In the genomic region with DNA sequence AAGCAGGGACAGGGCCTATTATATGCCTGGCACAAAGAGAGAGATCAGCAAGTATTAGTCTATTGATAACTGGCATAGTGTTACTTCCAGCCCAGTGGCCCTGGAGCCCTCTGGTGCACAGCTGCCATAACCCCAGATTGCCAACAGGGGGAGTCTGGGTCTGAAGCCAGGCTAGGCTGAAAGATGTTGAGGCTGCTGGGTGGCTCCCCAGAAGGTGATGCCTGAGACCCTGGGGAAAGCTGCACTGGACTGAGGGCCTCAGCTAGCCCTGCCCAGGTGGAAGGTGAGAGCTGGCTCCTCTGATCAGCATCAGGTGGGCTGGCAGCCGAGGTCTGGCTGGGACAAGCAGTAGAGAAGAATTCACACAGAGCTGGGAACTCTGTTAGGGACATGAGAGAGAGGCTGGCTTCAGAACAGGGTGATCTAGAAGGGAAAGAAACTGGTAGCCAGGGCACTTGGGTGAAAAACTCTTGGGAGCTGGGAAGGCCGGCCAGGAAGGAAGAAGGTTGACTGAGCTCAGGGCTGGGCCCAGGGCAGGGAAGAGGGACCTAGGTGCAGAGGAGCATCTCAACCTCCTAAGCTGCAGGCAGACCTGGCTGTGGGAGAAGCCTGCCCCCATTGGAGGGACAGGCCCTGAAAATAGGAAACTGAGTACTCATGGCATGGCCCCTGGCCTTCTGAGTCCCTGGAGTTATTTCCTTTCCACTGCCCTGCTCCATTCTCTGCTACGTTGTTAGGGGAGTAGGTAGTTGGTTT, we compare ENCODE assay signal across 10 cellular contexts. TPM values are rescaled to one million over a fixed set of nuclear protein-coding genes. Genes with fewer than 3 reads are reported as not detected.
DNase-seq lines count a peak whose midpoint lies in the region; ATAC-seq, FAIRE-seq and TF ChIP-seq lines count a peak whose summit lies in the region.
"Had no signal": no experiment of that assay in that cellular context is flagged by ENCODE, and none has a peak within 500 bp of the region (broad histone marks: within the 10 kb centered on the region; RNA-seq: fewer than 3 reads in every experiment).

No MANE protein-coding gene starts in this region.

- POLR2A ChIA-PET in CD4-positive, alpha-beta T cell (lab: Charles Lee), result interaction anchor here (1.1 kb wide), 2 partner anchors 68 to 69 kb away, joined by 3 read pairs; no protein-coding TSS in a partner anchor
- POLR2A ChIA-PET in SK-N-SH (lab: Yijun Ruan, JAX), result no interaction called here

- no peaks in the 10 kb centered on the region for H3K9me2 ChIP-seq in SK-N-SH

- peaks cover 19% of the 10 kb centered on the region for H3K27me3 Mint-ChIP-seq in CD4-positive, alpha-beta T cell

- FAIRE-seq in keratinocyte (lab: Jason Lieb, UNC), result peak; percentile 79

- no peaks in the 10 kb centered on the region for H3K9me3 ChIP-seq in CD4-positive, alpha-beta T cell (ENCODE audit: control insufficient read depth, low read length)
- H3K9me3 ChIP-seq in SK-N-SH (no peaks in the 10 kb centered on the region), keratinocyte (ENCODE audit: control insufficient read depth, low read depth, low read length) (no peaks in the 10 kb centered on the region)

- CTCF ChIA-PET in CD4-positive, alpha-beta T cell (lab: Charles Lee), result interaction anchor here (0.6 to 2.2 kb wide), 6 partner anchors 10 to 613 kb away, joined by 3 to 10 read pairs (median 4); no protein-coding TSS in a partner anchor
- CTCF ChIA-PET in SK-N-SH (lab: Yijun Ruan, JAX), result interaction anchor here (0.6 to 1.5 kb wide), 11 partner anchors 9 to 99 kb away, joined by 3 to 6 read pairs (median 3); no protein-coding TSS in a partner anchor

- H3K27ac Mint-ChIP-seq in CD4-positive, alpha-beta T cell, result no peak overlapping the region

- no peaks in the 10 kb centered on the region for H3F3A ChIP-seq in SK-N-SH (replicated peaks; ENCODE audit: insufficient read depth)

- H3K4me2 ChIP-seq in SK-N-SH, result no peak overlapping the region
- no peak overlapping the region for H3K4me2 ChIP-seq in keratinocyte (ENCODE audit: control insufficient read depth, extremely low read depth, insufficient read depth, low read depth, low read length)

- TF ChIP-seq EP300 in SK-N-SH (IDR thresholded peaks at IDR 0.05; ENCODE audit: borderline replicate concordance in 1 of 2, low read depth in 1 of 2, low read length in 1 of 2), result no peak

- dilution Hi-C loops in keratinocyte (cut with MboI; ENCODE audit: extremely low pct_ligation_motif_present, low sequenced_read_pairs), result no loop called here

- H3K9me3 Mint-ChIP-seq in CD4-positive, alpha-beta T cell, result no peaks in the 10 kb centered on the region

- 3% methylated on average over 3 of the region's 3 CpGs for WGBS in SK-N-SH (ENCODE audit: low lambda C conversion rate)

- H2AFZ ChIP-seq in SK-N-SH (ENCODE audit: low read depth) (no peak overlapping the region), keratinocyte (ENCODE audit: control insufficient read depth, low read length) (no peak overlapping the region)

- peaks cover 4% of the 10 kb centered on the region for H3K4me1 Mint-ChIP-seq in CD4-positive, alpha-beta T cell (ENCODE audit: low read depth)

- no peaks in the 10 kb centered on the region for H3K9me1 ChIP-seq in keratinocyte (ENCODE audit: control insufficient read depth, extremely low read depth, insufficient read depth, low read length)

- intact Hi-C loops in CD4-positive, alpha-beta T cell (cut with DNase I, micrococcal nuclease), result loop anchor here (1.0 kb wide), 1 partner anchor 74 kb away; no protein-coding TSS in a partner anchor

- no peak; the same call in 1 of the 2 replicates for TF ChIP-seq RAD21 in SK-N-SH (IDR thresholded peaks at IDR 0.05; ENCODE audit: low read length)

- peak; percentile 86 for TF ChIP-seq CTCF in CD4-positive, alpha-beta T cell (IDR thresholded peaks at IDR 0.05)
- TF ChIP-seq CTCF in SK-N-SH (IDR thresholded peaks at IDR 0.05) (peak; percentile 64), keratinocyte (optimal IDR thresholded peaks at IDR 0.05 in 1 of 3, IDR thresholded peaks at IDR 0.05 in 1 of 3, conservative IDR thresholded peaks at IDR 0.05 in 1 of 3; ENCODE audit: extremely low read depth in 1 of 3, insufficient read depth in 2 of 3, low read length in 3 of 3) (peak; percentile 94 to 95 (median 95))

- H3K4me1 ChIP-seq in SK-N-SH (ENCODE audit: control insufficient read depth in 1 of 2, insufficient read depth in 2 of 2, low read depth in 1 of 2, low read length in 1 of 2) (no peaks in the 10 kb centered on the region), keratinocyte (ENCODE audit: control insufficient read depth, extremely low read depth, insufficient read depth, low read length) (no peaks in the 10 kb centered on the region)

- H3K27ac ChIP-seq in CD4-positive, alpha-beta T cell (ENCODE audit: low read depth, low read length), result no peak overlapping the region
- H3K27ac ChIP-seq in SK-N-SH (ENCODE audit: low read depth in 2 of 2, low read length in 1 of 2) (no peak overlapping the region), keratinocyte (ENCODE audit: control insufficient read depth, insufficient read depth, low read length) (no peak overlapping the region)

- H3K36me3 ChIP-seq in SK-N-SH (replicated peaks in 1 of 2; ENCODE audit: control insufficient read depth in 1 of 2, insufficient read depth in 2 of 2, low read length in 1 of 2) (no peaks in the 10 kb centered on the region), keratinocyte (ENCODE audit: control insufficient read depth in 2 of 2, extremely low read depth in 1 of 2, insufficient read depth in 2 of 2, low read length in 2 of 2) (no peaks in the 10 kb centered on the region)

- peak; percentile 21 to 68 (median 51) for DNase-seq in CD4-positive, alpha-beta T cell
- DNase-seq in GM19238 (ENCODE audit: insufficient read length, low spot score) (peak; percentile 54), SK-N-SH (peak; percentile 48), keratinocyte (ENCODE audit: low read depth, low spot score) (no peak)
- DNase-seq in activated naive CD4-positive, alpha-beta T cell treated with anti-CD3 and anti-CD28 coated beads, Interleukin-2, amount 50 U/mL, for 16 hours, result peak; percentile 70
- peak; percentile 58 to 59 for DNase-seq in stimulated activated CD8-positive, alpha-beta memory T cell treated with anti-CD3 and anti-CD28 coated beads, Interleukin-15, amount 100 ng/mL, for 48 hours (ENCODE audit: low read depth in 2 of 2)

- H4K20me1 ChIP-seq in SK-N-SH (ENCODE audit: insufficient read depth) (no peaks in the 10 kb centered on the region), keratinocyte (ENCODE audit: control insufficient read depth, extremely low read depth, insufficient read depth, low read length) (no peaks in the 10 kb centered on the region)

- H3K27me3 ChIP-seq in CD4-positive, alpha-beta T cell (ENCODE audit: control insufficient read depth, insufficient read depth, low read length), result no peaks in the 10 kb centered on the region
- H3K27me3 ChIP-seq in SK-N-SH (ENCODE audit: insufficient read depth) (no peaks in the 10 kb centered on the region; the same call in 1 of the 2 replicates), keratinocyte (ENCODE audit: control insufficient read depth, extremely low read depth, insufficient read depth, low read length) (no peaks in the 10 kb centered on the region)

- no peaks in the 10 kb centered on the region for H3K79me2 ChIP-seq in SK-N-SH (ENCODE audit: insufficient read depth)
- H3K79me2 ChIP-seq in keratinocyte (ENCODE audit: control insufficient read depth, insufficient read depth, low read length), result no peaks in the 10 kb centered on the region

- H3K36me3 Mint-ChIP-seq in CD4-positive, alpha-beta T cell (ENCODE audit: low read depth), result no peaks in the 10 kb centered on the region

- no peak overlapping the region for H3K9ac ChIP-seq in SK-N-SH
- H3K9ac ChIP-seq in keratinocyte (ENCODE audit: control insufficient read depth, extremely low read depth, insufficient read depth, low read length), result no peak overlapping the region

- peak; percentile 71 for ATAC-seq in CD4-positive, alpha-beta T cell (ENCODE audit: poor library complexity)
- ATAC-seq in HG03196 (IDR thresholded peaks at IDR 0.05; ENCODE audit: unreplicated experiment) (peak; percentile 71), GM21447 (IDR thresholded peaks at IDR 0.05; ENCODE audit: unreplicated experiment) (no peak)

- no peak overlapping the region for H3K4me3 Mint-ChIP-seq in CD4-positive, alpha-beta T cell

- H3K4me3 ChIP-seq in SK-N-SH (ENCODE audit: low read depth in 2 of 2, low read length in 1 of 2) (no peak overlapping the region; a peak in 1 of 4 replicates), keratinocyte (ENCODE audit: control insufficient read depth in 2 of 3, extremely low read depth in 1 of 3, insufficient read depth in 2 of 3, low read depth in 1 of 3, low read length in 3 of 3) (no peak overlapping the region)
- H3K4me3 ChIP-seq: skin epidermis had no signal

RNA-seq across cellular contexts. Expression of a gene that starts 3.9 kb away (rescaled TPM):
- total RNA-seq in CD4-positive, alpha-beta T cell, result 1 to 10 TPM in 1 of 2 experiments, under 1 TPM in 1; 0.56 to 1.2 TPM
- not detected in 2 replicates for polyA plus RNA-seq in SK-N-SH (2012; rRNA removed)
- not detected in 2 replicates for polyA plus RNA-seq in SK-N-SH (2012; cell fraction: cytosol; rRNA removed)
- not detected in 2 replicates for polyA plus RNA-seq in SK-N-SH (2012; cell fraction: nucleus; rRNA removed)
- 0.14 TPM in 1 of 3 replicates, not detected in the others for polyA plus RNA-seq in keratinocyte
- polyA plus RNA-seq in keratinocyte (2011; ENCODE audit: low read depth), result not detected
- polyA plus RNA-seq in keratinocyte (2011; cell fraction: cytosol; rRNA removed), result not detected in 2 replicates
- not detected in 2 replicates for polyA plus RNA-seq in keratinocyte (2011; cell fraction: nucleus; rRNA removed)
- polyA plus RNA-seq in keratinocyte (2012; ENCODE audit: low replicate concordance), result not detected in 2 replicates
- not detected in 3 replicates for polyA minus RNA-seq in keratinocyte
- polyA minus RNA-seq in keratinocyte (2011; cell fraction: cytosol; rRNA and poly(A)+ RNA removed), result not detected
- not detected in 2 replicates for polyA minus RNA-seq in keratinocyte (2011; cell fraction: nucleus; rRNA and poly(A)+ RNA removed)
- total RNA-seq: M059J had no signal

RNA-seq across cellular contexts. Expression of a gene that starts 28.4 kb away (rescaled TPM):
- 1 to 10 TPM; 2.4 to 2.9 TPM for total RNA-seq in CD4-positive, alpha-beta T cell
- polyA plus RNA-seq in SK-N-SH (2012; rRNA removed) (not detected in 2 replicates), keratinocyte (0.08 TPM in 1 of 3 replicates, not detected in the others)
- not detected in 2 replicates for polyA plus RNA-seq in SK-N-SH (2012; cell fraction: cytosol; rRNA removed)
- not detected in 2 replicates for polyA plus RNA-seq in SK-N-SH (2012; cell fraction: nucleus; rRNA removed)
- not detected for polyA plus RNA-seq in keratinocyte (2011; ENCODE audit: low read depth)
- polyA plus RNA-seq in keratinocyte (2011; cell fraction: cytosol; rRNA removed), result not detected in 2 replicates
- polyA plus RNA-seq in keratinocyte (2011; cell fraction: nucleus; rRNA removed), result not detected in 2 replicates
- polyA plus RNA-seq in keratinocyte (2012; ENCODE audit: low replicate concordance), result not detected in 2 replicates
- polyA minus RNA-seq in keratinocyte, result not detected in 3 replicates
- not detected for polyA minus RNA-seq in keratinocyte (2011; cell fraction: cytosol; rRNA and poly(A)+ RNA removed)
- not detected in 2 replicates for polyA minus RNA-seq in keratinocyte (2011; cell fraction: nucleus; rRNA and poly(A)+ RNA removed)
- total RNA-seq: M059J had no signal

RNA-seq across cellular contexts. Expression of a gene that starts 29.6 kb away (rescaled TPM):
- not detected for total RNA-seq in CD4-positive, alpha-beta T cell
- polyA plus RNA-seq in SK-N-SH (2012; rRNA removed) (not detected in 2 replicates), keratinocyte (not detected in 3 replicates)
- polyA plus RNA-seq in SK-N-SH (2012; cell fraction: cytosol; rRNA removed), result not detected in 2 replicates
- polyA plus RNA-seq in SK-N-SH (2012; cell fraction: nucleus; rRNA removed), result not detected in 2 replicates
- polyA plus RNA-seq in keratinocyte (2011; ENCODE audit: low read depth), result not detected
- not detected in 2 replicates for polyA plus RNA-seq in keratinocyte (2011; cell fraction: cytosol; rRNA removed)
- polyA plus RNA-seq in keratinocyte (2011; cell fraction: nucleus; rRNA removed), result not detected in 2 replicates
- not detected in 2 replicates for polyA plus RNA-seq in keratinocyte (2012; ENCODE audit: low replicate concordance)
- polyA minus RNA-seq in keratinocyte, result not detected in 3 replicates
- polyA minus RNA-seq in keratinocyte (2011; cell fraction: cytosol; rRNA and poly(A)+ RNA removed), result not detected
- polyA minus RNA-seq in keratinocyte (2011; cell fraction: nucleus; rRNA and poly(A)+ RNA removed), result not detected in 2 replicates
- total RNA-seq: M059J had no signal
